13 cellular contexts compared by ENCODE assay signal in the genomic region with DNA sequence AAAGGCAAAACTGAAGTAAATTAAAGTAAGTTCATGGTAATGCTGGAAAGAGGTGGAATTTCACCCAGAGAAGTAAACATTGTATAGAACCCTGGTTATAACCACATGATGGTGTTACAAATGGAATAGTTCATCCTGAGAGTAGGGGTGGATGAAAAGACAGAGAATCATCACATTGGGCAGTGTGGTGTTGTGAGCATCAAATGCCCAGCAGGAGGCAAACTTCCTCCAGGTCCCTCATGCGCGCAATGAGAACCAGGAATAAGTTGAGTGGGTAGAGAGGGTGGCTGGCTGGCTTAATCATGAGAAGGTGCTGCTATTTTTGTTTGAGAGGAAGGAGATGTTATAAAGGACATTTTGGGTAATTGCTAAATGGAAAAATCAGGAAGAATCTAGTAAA.
DNase-seq lines count a peak whose midpoint lies in the region; ATAC-seq and TF ChIP-seq lines count a peak whose summit lies in the region.
"Had no signal": no experiment of that assay in that cellular context is flagged by ENCODE, and none has a peak within 500 bp of the region (broad histone marks: within the 10 kb centered on the region; RNA-seq: fewer than 3 reads in every experiment).

No MANE protein-coding gene starts in this region.

- TF ChIP-seq POLR2A in esophagus squamous epithelium (IDR thresholded peaks at IDR 0.05) = no peak

- H3K4me3 Mint-ChIP-seq in endothelial cell (ENCODE audit: unreplicated experiment) = no peak overlapping the region
- no peak overlapping the region for H3K4me3 Mint-ChIP-seq in progenitor cell of endocrine pancreas (ENCODE audit: low read depth)
- H3K4me3 Mint-ChIP-seq in stimulated activated effector memory CD8-positive, alpha-beta T cell treated with anti-CD3 and anti-CD28 coated beads, Interleukin-12 subunit alpha, Interleukin-12 subunit beta, amount 100 ng/mL, for 72 hours = no peak overlapping the region
- H3K4me3 Mint-ChIP-seq: activated naive CD4-positive, alpha-beta T cell treated with anti-CD3 and anti-CD28 coated beads, Interleukin-2, amount 10 ng/mL, durations not matched to agents 7 days and 5 days; dendritic cell treated with granulocyte-macrophage colony-stimulating factor and Interleukin-4, amounts not matched to agents 40 ng/mL and 50 ng/mL, for 4 days had no signal

- H3K27me3 Mint-ChIP-seq in endothelial cell (ENCODE audit: unreplicated experiment) (no peaks in the 10 kb centered on the region), progenitor cell of endocrine pancreas (peaks cover 7% of the 10 kb centered on the region)
- H3K27me3 Mint-ChIP-seq: dendritic cell treated with granulocyte-macrophage colony-stimulating factor and Interleukin-4, amounts not matched to agents 40 ng/mL and 50 ng/mL, for 4 days had no signal

- H3K4me3 ChIP-seq in LNCaP clone FGC (ENCODE audit: low read depth, low read length) (no peak overlapping the region), esophagus squamous epithelium (no peak overlapping the region)
- H3K4me3 ChIP-seq: hepatocyte had no signal

- peak; percentile 45 for TF ChIP-seq CTCF in LNCaP clone FGC (IDR thresholded peaks at IDR 0.05; ENCODE audit: control insufficient read depth, extremely low read depth, insufficient read depth)
- peak; percentile 35 for TF ChIP-seq CTCF in endothelial cell (IDR thresholded peaks at IDR 0.05; ENCODE audit: unreplicated experiment)
- TF ChIP-seq CTCF in progenitor cell of endocrine pancreas (IDR thresholded peaks at IDR 0.05; ENCODE audit: unreplicated experiment) = peak; percentile 17
- TF ChIP-seq CTCF in esophagus squamous epithelium (IDR thresholded peaks at IDR 0.05) = peak in 2 of 6 experiments; percentile 11 to 42

- WGBS in esophagus squamous epithelium, 2 donors = 96 to 100% methylated on average over 2 of the region's 2 CpGs

- no peaks in the 10 kb centered on the region for H3K9me3 ChIP-seq in esophagus squamous epithelium

- H3K4me1 ChIP-seq in esophagus squamous epithelium = peaks cover 0 to 11% (median 0%) of the 10 kb centered on the region in 3 donors

- H3K27me3 ChIP-seq in esophagus squamous epithelium = no peaks in the 10 kb centered on the region
- H3K27me3 ChIP-seq: hepatocyte had no signal

- DNase-seq in SIG-M5 treated with dmso at 0.1 percent for 504 hours (lab: John Stamatoyannopoulos, UW; ENCODE audit: unreplicated experiment) (peak; percentile 6), SIG-M5 (lab: John Stamatoyannopoulos, UW) (no peak), LNCaP clone FGC (ENCODE audit: low read depth) (no peak), endothelial cell (ENCODE audit: low spot score) (peak; percentile 5), progenitor cell of endocrine pancreas (ENCODE audit: low spot score, unreplicated experiment) (no peak), esophagus squamous epithelium (lab: John Stamatoyannopoulos, UW) (no peak)
- DNase-seq in stimulated activated effector memory CD8-positive, alpha-beta T cell treated with anti-CD3 and anti-CD28 coated beads, Interleukin-12 subunit alpha, Interleukin-12 subunit beta, amount 100 ng/mL, for 72 hours (ENCODE audit: low spot score in 2 of 2) = no peak
- DNase-seq: activated naive CD4-positive, alpha-beta T cell treated with anti-CD3 and anti-CD28 coated beads, Interleukin-2, amount 10 ng/mL, durations not matched to agents 7 days and 5 days; GDM1; NCI-H524 treated with DMSO at 0.1 percent for 48 hours had no signal

- H3K4me1 Mint-ChIP-seq in endothelial cell (ENCODE audit: unreplicated experiment) (no peaks in the 10 kb centered on the region), progenitor cell of endocrine pancreas (ENCODE audit: low read depth) (no peaks in the 10 kb centered on the region)
- H3K4me1 Mint-ChIP-seq in stimulated activated effector memory CD8-positive, alpha-beta T cell treated with anti-CD3 and anti-CD28 coated beads, Interleukin-12 subunit alpha, Interleukin-12 subunit beta, amount 100 ng/mL, for 72 hours = peaks cover 30% of the 10 kb centered on the region
- H3K4me1 Mint-ChIP-seq: activated naive CD4-positive, alpha-beta T cell treated with anti-CD3 and anti-CD28 coated beads, Interleukin-2, amount 10 ng/mL, durations not matched to agents 7 days and 5 days had no signal

- H3K27ac Mint-ChIP-seq in endothelial cell (ENCODE audit: unreplicated experiment) (no peak overlapping the region), progenitor cell of endocrine pancreas (no peak overlapping the region)
- no peak overlapping the region for H3K27ac Mint-ChIP-seq in stimulated activated effector memory CD8-positive, alpha-beta T cell treated with anti-CD3 and anti-CD28 coated beads, Interleukin-12 subunit alpha, Interleukin-12 subunit beta, amount 100 ng/mL, for 72 hours
- H3K27ac Mint-ChIP-seq: activated naive CD4-positive, alpha-beta T cell treated with anti-CD3 and anti-CD28 coated beads, Interleukin-2, amount 10 ng/mL, durations not matched to agents 7 days and 5 days; dendritic cell treated with granulocyte-macrophage colony-stimulating factor and Interleukin-4, amounts not matched to agents 40 ng/mL and 50 ng/mL, for 4 days had no signal

- H3K36me3 Mint-ChIP-seq in endothelial cell (ENCODE audit: low read depth, unreplicated experiment) (no peaks in the 10 kb centered on the region), progenitor cell of endocrine pancreas (ENCODE audit: insufficient read depth) (no peaks in the 10 kb centered on the region)
- H3K36me3 Mint-ChIP-seq in stimulated activated effector memory CD8-positive, alpha-beta T cell treated with anti-CD3 and anti-CD28 coated beads, Interleukin-12 subunit alpha, Interleukin-12 subunit beta, amount 100 ng/mL, for 72 hours = peaks cover 9% of the 10 kb centered on the region
- H3K36me3 Mint-ChIP-seq: activated naive CD4-positive, alpha-beta T cell treated with anti-CD3 and anti-CD28 coated beads, Interleukin-2, amount 10 ng/mL, durations not matched to agents 7 days and 5 days had no signal

- ATAC-seq in HG03432 (IDR thresholded peaks at IDR 0.05; ENCODE audit: unreplicated experiment) = no peak
- no peak for ATAC-seq in stimulated activated effector memory CD8-positive, alpha-beta T cell treated with anti-CD3 and anti-CD28 coated beads, Interleukin-12 subunit alpha, Interleukin-12 subunit beta, amount 100 ng/mL, for 72 hours

- intact Hi-C loops in esophagus squamous epithelium (cut with DNase I) = no loop called here

- H3K9me3 Mint-ChIP-seq in endothelial cell (ENCODE audit: unreplicated experiment) (no peaks in the 10 kb centered on the region), progenitor cell of endocrine pancreas (ENCODE audit: low read depth) (no peaks in the 10 kb centered on the region)
- H3K9me3 Mint-ChIP-seq in stimulated activated effector memory CD8-positive, alpha-beta T cell treated with anti-CD3 and anti-CD28 coated beads, Interleukin-12 subunit alpha, Interleukin-12 subunit beta, amount 100 ng/mL, for 72 hours = no peaks in the 10 kb centered on the region
- H3K9me3 Mint-ChIP-seq: activated naive CD4-positive, alpha-beta T cell treated with anti-CD3 and anti-CD28 coated beads, Interleukin-2, amount 10 ng/mL, durations not matched to agents 7 days and 5 days; dendritic cell treated with granulocyte-macrophage colony-stimulating factor and Interleukin-4, amounts not matched to agents 40 ng/mL and 50 ng/mL, for 4 days had no signal

- no peaks in the 10 kb centered on the region for H3K36me3 ChIP-seq in esophagus squamous epithelium

- no peak overlapping the region for H3K27ac ChIP-seq in esophagus squamous epithelium
- H3K27ac ChIP-seq: hepatocyte had no signal

Comparison
In these comparisons a context has a peak if more than half of its experiments do, and no peak if none do; other contexts are left out.
1. DNase-seq: peak in SIG-M5 treated with dmso at 0.1 percent for 504 hours (single experiment) and endothelial cell (single experiment); none in SIG-M5 (single experiment), LNCaP clone FGC (single experiment), progenitor cell of endocrine pancreas (single experiment), stimulated activated effector memory CD8-positive, alpha-beta T cell treated with anti-CD3 and anti-CD28 coated beads, Interleukin-12 subunit alpha, Interleukin-12 subunit beta, amount 100 ng/mL, for 72 hours (0 of 2) and esophagus squamous epithelium (single experiment).